1 cellular context compared by ENCODE assay signal in the genomic region with DNA sequence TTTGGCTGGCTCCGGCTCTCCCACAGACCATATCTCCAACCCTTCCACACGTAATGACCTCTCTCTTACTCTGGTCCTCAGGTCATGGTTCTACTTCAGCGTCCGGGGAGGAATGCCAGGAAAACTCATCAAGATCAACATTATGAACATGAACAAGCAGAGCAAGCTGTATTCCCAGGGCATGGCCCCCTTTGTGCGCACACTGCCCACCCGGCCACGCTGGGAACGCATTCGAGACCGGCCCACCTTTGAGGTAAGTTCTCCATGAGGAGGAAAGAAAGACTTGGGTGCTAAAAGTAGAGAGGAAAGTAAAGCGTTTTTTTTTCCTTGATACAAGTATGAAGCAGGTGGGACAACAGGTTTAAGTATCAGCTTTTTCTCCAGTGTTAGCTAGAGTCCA.
TF ChIP-seq lines count a peak whose summit lies in the region.

No MANE protein-coding gene starts in this region.

TF ChIP-seq in HepG2, 621 proteins besides CTCF, POLR2A, EP300 and RAD21:
- 0 out of 2 replicates have a peak, but pooled peaks have one; percentile 25 for TF ChIP-seq POLR2AphosphoS5 (IDR thresholded peaks at IDR 0.05; ENCODE audit: low read depth, low read length)
- TF ChIP-seq, protein P1, sequence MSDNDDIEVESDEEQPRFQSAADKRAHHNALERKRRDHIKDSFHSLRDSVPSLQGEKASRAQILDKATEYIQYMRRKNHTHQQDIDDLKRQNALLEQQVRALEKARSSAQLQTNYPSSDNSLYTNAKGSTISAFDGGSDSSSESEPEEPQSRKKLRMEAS (IDR thresholded peaks at IDR 0.05): no peak
